8 cellular contexts compared by ENCODE assay signal in the genomic region with DNA sequence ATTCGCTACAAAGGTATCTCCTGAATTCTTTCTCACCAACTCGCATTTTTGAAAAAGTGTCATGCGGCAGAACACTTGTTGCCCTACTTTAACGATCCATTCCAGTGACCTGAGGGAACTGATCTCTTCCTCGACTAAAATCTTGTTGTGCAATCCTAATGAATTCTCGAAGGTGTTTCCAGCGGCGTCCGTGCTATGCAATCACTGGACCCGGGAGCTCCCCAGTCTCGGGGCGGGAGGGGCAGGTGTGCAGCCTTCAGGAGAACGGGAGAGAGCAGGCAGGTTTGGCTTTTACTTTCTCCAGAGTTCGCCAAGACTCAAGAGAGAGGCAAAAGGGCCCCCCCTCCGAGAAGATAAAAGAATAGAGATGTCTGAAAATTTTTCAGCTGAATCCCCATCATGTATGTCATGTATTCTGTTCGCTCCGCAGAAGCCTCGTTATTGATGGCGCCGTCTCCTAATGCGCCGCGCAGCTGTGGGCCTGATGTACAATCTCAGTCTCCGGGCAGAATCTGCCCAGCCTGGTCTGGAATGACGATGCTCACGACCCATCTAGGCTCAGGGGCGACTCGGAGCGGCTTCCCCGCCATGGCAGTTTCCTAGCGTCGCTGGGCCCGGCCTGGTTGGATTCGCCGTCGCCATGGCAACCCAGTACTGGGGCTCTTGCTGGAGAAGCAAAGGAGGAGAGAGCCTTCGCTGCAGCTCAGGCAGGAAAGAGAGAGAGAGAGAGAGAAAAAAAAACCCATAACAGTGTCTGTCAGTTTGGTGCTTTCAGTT. TPM values are rescaled to one million over a fixed set of nuclear protein-coding genes. Genes with fewer than 3 reads are reported as not detected.
DNase-seq lines count a peak whose midpoint lies in the region; ATAC-seq and TF ChIP-seq lines count a peak whose summit lies in the region.

No MANE protein-coding gene starts in this region.

- peak overlapping the region; percentile 40 for H3K4me2 ChIP-seq in neuronal stem cell (ENCODE audit: insufficient read depth, low read length, poor library complexity, severe bottlenecking)

- H3K27ac ChIP-seq in neuronal stem cell (replicated peaks; ENCODE audit: low read length) = peak overlapping the region; percentile 62

- peaks cover 4% of the 10 kb centered on the region; the same call in 1 of the 2 replicates for H3K4me1 ChIP-seq in BE2C
- H3K4me1 ChIP-seq in neuronal stem cell (ENCODE audit: control insufficient read depth in 2 of 2, insufficient read depth in 1 of 2, low read depth in 1 of 2, low read length in 2 of 2) = peaks cover 17 to 29% of the 10 kb centered on the region in 2 donors

- WGBS in neuronal stem cell (ENCODE audit: extremely low coverage in 2 of 2, insufficient read length in 2 of 2, insufficient replicate concordance in 1 of 2), 2 donors = no CpG with 5 or more reads among the region's 37 CpGs

- H3K9me3 ChIP-seq in BE2C (no peaks in the 10 kb centered on the region), neuronal stem cell (replicated peaks in 1 of 2; ENCODE audit: control insufficient read depth in 2 of 2, insufficient read depth in 1 of 2, low read depth in 1 of 2, low read length in 2 of 2) (no peaks in the 10 kb centered on the region)

- no peak overlapping the region for H3K23ac ChIP-seq in neuronal stem cell (ENCODE audit: low read depth, low read length, poor library complexity)

- H4K91ac ChIP-seq in neuronal stem cell (ENCODE audit: low read depth, low read length, poor library complexity) = no peak overlapping the region

- H3K27me3 ChIP-seq in BE2C (no peaks in the 10 kb centered on the region; the same call in 1 of the 2 replicates), neuronal stem cell (ENCODE audit: control insufficient read depth in 3 of 3, insufficient read depth in 3 of 3, low read depth in 1 of 3, low read length in 3 of 3) (no peaks in the 10 kb centered on the region)

- no peak overlapping the region for H2BK15ac ChIP-seq in neuronal stem cell (ENCODE audit: low read length)

- no peak overlapping the region for H3K9ac ChIP-seq in neuronal stem cell (ENCODE audit: low read depth, low read length, poor library complexity)

- H3K18ac ChIP-seq in neuronal stem cell (ENCODE audit: low read length) = peak overlapping the region; percentile 79

- TF ChIP-seq CTCF in BE2C (IDR thresholded peaks at IDR 0.05; ENCODE audit: low read depth, low read length) = no peak
- TF ChIP-seq CTCF in fibroblast of pulmonary artery (IDR thresholded peaks at IDR 0.05; ENCODE audit: low read length, missing control alignments) = no peak

- peak; percentile 93 for DNase-seq in BE2C
- peak; percentile 96 for DNase-seq in NCI-H2227 (lab: John Stamatoyannopoulos, UW; ENCODE audit: unreplicated experiment)
- DNase-seq in fibroblast of pulmonary artery (ENCODE audit: low read depth) = peak; percentile 67
- peak; percentile 83 for DNase-seq in neuronal stem cell (ENCODE audit: low spot score)
- no peak for DNase-seq in NOMO-1 (lab: John Stamatoyannopoulos, UW; ENCODE audit: unreplicated experiment in 2 of 2)
- no peak for DNase-seq in activated gamma-delta T cell treated with Interleukin-2 at 50 U/mL for 16 hours

- H3K4me3 ChIP-seq in BE2C (ENCODE audit: low read depth, low read length) = peak overlapping the region; percentile 61
- peak overlapping the region; percentile 44 for H3K4me3 ChIP-seq in fibroblast of pulmonary artery (replicated peaks; ENCODE audit: low read depth, low read length)
- H3K4me3 ChIP-seq in neuronal stem cell (ENCODE audit: low read length in 2 of 2) = peak overlapping the region in 1 of 2 donors; percentile 45

- H2BK120ac ChIP-seq in neuronal stem cell (ENCODE audit: low read depth, low read length) = no peak overlapping the region

- no peak overlapping the region for H4K8ac ChIP-seq in neuronal stem cell (ENCODE audit: low read depth, low read length)

- H2AFZ ChIP-seq in neuronal stem cell (ENCODE audit: low read length) = peak overlapping the region; percentile 89

- no peak overlapping the region for H2BK5ac ChIP-seq in neuronal stem cell (ENCODE audit: low read length)

- no peaks in the 10 kb centered on the region for H3K36me3 ChIP-seq in BE2C
- H3K36me3 ChIP-seq in neuronal stem cell (replicated peaks in 1 of 2; ENCODE audit: control insufficient read depth in 2 of 2, insufficient read depth in 2 of 2, low read length in 2 of 2) = no peaks in the 10 kb centered on the region

- no peak overlapping the region for H2BK12ac ChIP-seq in neuronal stem cell (ENCODE audit: low read length)

- H3K14ac ChIP-seq in neuronal stem cell (ENCODE audit: low read length) = no peak overlapping the region

- no peak overlapping the region for H2AK5ac ChIP-seq in neuronal stem cell (ENCODE audit: low read depth, low read length)

- H3K4ac ChIP-seq in neuronal stem cell (ENCODE audit: low read length) = no peak overlapping the region

- ATAC-seq in HG03378 (IDR thresholded peaks at IDR 0.05; ENCODE audit: unreplicated experiment) (no peak), GM21390 (IDR thresholded peaks at IDR 0.05; ENCODE audit: unreplicated experiment) (no peak)

- H3K79me1 ChIP-seq in neuronal stem cell (ENCODE audit: low read depth, low read length) = no peaks in the 10 kb centered on the region

RNA-seq across cellular contexts. Expression of gene PLXNC1, which starts 38.3 kb away (rescaled TPM):
- 0.39 TPM for polyA plus RNA-seq in BE2C (2012; ENCODE audit: insufficient read depth, insufficient read length, low read depth)
- polyA plus RNA-seq in neuronal stem cell (2013, experiment 1 of 2) = 4.4 TPM
- polyA plus RNA-seq in neuronal stem cell (2013, experiment 2 of 2) = 4.7 TPM

Comparison
In these comparisons a context has a peak if more than half of its experiments do, and no peak if none do; other contexts are left out.
1. DNase-seq: peak in BE2C (single experiment), NCI-H2227 (single experiment), fibroblast of pulmonary artery (single experiment) and neuronal stem cell (single experiment); none in NOMO-1 (0 of 2) and activated gamma-delta T cell treated with Interleukin-2 at 50 U/mL for 16 hours (single experiment).